In genomic region chr15:64334530-64334929, GRCh38 we compare ENCODE assay signal across 13 cellular contexts. TPM values are rescaled to one million over a fixed set of nuclear protein-coding genes. Genes with fewer than 3 reads are reported as not detected.
DNase-seq lines count a peak whose midpoint lies in the region; ATAC-seq, FAIRE-seq and TF ChIP-seq lines count a peak whose summit lies in the region.
"Had no signal": no experiment of that assay in that cellular context is flagged by ENCODE, and none has a peak within 500 bp of the region (broad histone marks: within the 10 kb centered on the region; RNA-seq: fewer than 3 reads in every experiment).

No MANE protein-coding gene starts in this region.

- no peak overlapping the region for H3K9ac ChIP-seq in GM12878 (ENCODE audit: control insufficient read depth, insufficient read depth, low read length)

- peak; percentile 10 for DNase-seq in activated CD4-positive, CD25-positive, alpha-beta regulatory T cell treated with anti-CD3 and anti-CD28 coated beads, Interleukin-2, amount 50 U/mL, for 16 hours (ENCODE audit: low read depth, low spot score)
- DNase-seq in activated CD4-positive, CD25-positive, alpha-beta regulatory T cell treated with anti-CD3 and anti-CD28 coated beads, Interleukin-2, amount 50 U/mL, for 72 hours: no peak
- no peak for DNase-seq in GM12878 (ENCODE audit: low read depth, low spot score)
- peak; percentile 19 for DNase-seq in stimulated activated CD4-positive, alpha-beta T cell treated with anti-CD3 and anti-CD28 coated beads, Interleukin-2, amount 100 ng/mL, for 4 hours (ENCODE audit: low read depth)
- DNase-seq in medulla oblongata (ENCODE audit: extremely low spot score): no peak

- H3K27me3 ChIP-seq in GM12878 (replicated peaks in 1 of 2; ENCODE audit: control insufficient read depth in 2 of 2, insufficient read depth in 2 of 2, low read length in 1 of 2): no peaks in the 10 kb centered on the region
- H3K27me3 ChIP-seq: adrenal gland, upper lobe of left lung had no signal

- POLR2A ChIA-PET in GM12878 (lab: Charles Lee): interaction anchor here (1.1 kb wide), 1 partner anchor 22 kb away, joined by 3 read pairs; the partner anchor contains the start of gene CSNK1G1

- no peaks in the 10 kb centered on the region; a peak in 1 of 4 replicates for H3K36me3 ChIP-seq in GM12878 (ENCODE audit: control insufficient read depth in 2 of 2, insufficient read depth in 2 of 2, low read length in 1 of 2)
- H3K36me3 ChIP-seq: adrenal gland, upper lobe of left lung had no signal

- H3K27ac ChIP-seq in GM12878 (ENCODE audit: control insufficient read depth, insufficient read depth): no peak overlapping the region
- H3K27ac ChIP-seq: adrenal gland, upper lobe of left lung had no signal

- no peak overlapping the region for H3K4me3 ChIP-seq in GM12878
- H3K4me3 ChIP-seq: adrenal gland, upper lobe of left lung had no signal

- FAIRE-seq in GM12878 (lab: Jason Lieb, UNC): no peak
- FAIRE-seq: GM19239, HepG2 had no signal

- CTCF ChIA-PET in GM12878 (lab: Yijun Ruan, JAX): interaction anchor here (0.9 to 2.4 kb wide), 6 partner anchors 9 to 394 kb away, joined by 3 to 9 read pairs (median 4); no protein-coding TSS in a partner anchor

- no peaks in the 10 kb centered on the region for H4K20me1 ChIP-seq in GM12878 (ENCODE audit: control insufficient read depth, insufficient read depth)

- no peak overlapping the region for H2AFZ ChIP-seq in GM12878 (ENCODE audit: control insufficient read depth, low read depth, low read length)

- BruUV-seq in GM12878 (replicated peaks; lab: Mats Ljungman, UMichigan): no TSS peak

- no peak for TF ChIP-seq POLR2A in GM12878 (IDR thresholded peaks at IDR 0.05; ENCODE audit: low read depth, low read length)

- TF ChIP-seq EP300 in GM12878 (IDR thresholded peaks at IDR 0.05; ENCODE audit: borderline replicate concordance in 1 of 2, control insufficient read depth in 1 of 2, low read depth in 2 of 2, low read length in 2 of 2): no peak

- no peak overlapping the region for H3K4me2 ChIP-seq in GM12878 (ENCODE audit: control insufficient read depth, insufficient read depth)

- in situ Hi-C loops in GM12878 (cut with MboI): no loop called here

- H3K9me3 ChIP-seq in GM12878 (replicated peaks; ENCODE audit: control insufficient read depth, insufficient read depth, low read length): no peaks in the 10 kb centered on the region; the same call in 2 of the 3 replicates
- H3K9me3 ChIP-seq: adrenal gland, upper lobe of left lung had no signal

- 93% methylated on average over 6 of the region's 6 CpGs for WGBS in GM12878 (ENCODE audit: insufficient coverage, insufficient replicate concordance, low lambda C conversion rate, missing lambda C conversion rate)

- peak in 1 of 3 experiments; percentile 20; a peak in 2 of 6 replicates for TF ChIP-seq CTCF in GM12878 (IDR thresholded peaks at IDR 0.05 in 2 of 3, conservative IDR thresholded peaks at IDR 0.05 in 1 of 3; ENCODE audit: control insufficient read depth in 2 of 3, extremely low read depth in 1 of 3, insufficient read depth in 1 of 3, low read depth in 3 of 3, low read length in 3 of 3)

- peak; percentile 45 to 75 for ATAC-seq in activated CD4-positive, CD25-positive, alpha-beta regulatory T cell treated with anti-CD3 and anti-CD28 coated beads, Interleukin-2, amount 50 U/mL, for 24 hours
- ATAC-seq in GM12878 (peak; percentile 75), GM18517 (IDR thresholded peaks at IDR 0.05; ENCODE audit: unreplicated experiment) (no peak), GM18519 (IDR thresholded peaks at IDR 0.05; ENCODE audit: low FRiP score, unreplicated experiment) (no peak)
- ATAC-seq: HepG2, SK-N-SH treated with all-trans-retinoic acid at 6 μM for 48 hours had no signal

- H3K79me2 ChIP-seq in GM12878 (ENCODE audit: control insufficient read depth, insufficient read depth, low read length): no peaks in the 10 kb centered on the region; the same call in none of the 2 replicates

- RAD21 ChIA-PET in GM12878 (lab: Charles Lee; ENCODE audit: unreplicated experiment): interaction anchor here (0.9 to 1.3 kb wide), 3 partner anchors 10 to 394 kb away, joined by 3 read pairs; no protein-coding TSS in a partner anchor

- H3K4me1 ChIP-seq in GM12878 (ENCODE audit: control insufficient read depth, insufficient read depth, low read length): no peaks in the 10 kb centered on the region
- H3K4me1 ChIP-seq: adrenal gland had no signal

- intact Hi-C loops in GM12878 (cut with micrococcal nuclease; ENCODE audit: unreplicated experiment): no loop called here

- TF ChIP-seq RAD21 in GM12878 (IDR thresholded peaks at IDR 0.05; ENCODE audit: insufficient read depth, low read depth, low read length): no peak

- SMC1A ChIA-PET in GM12878 (lab: Charles Lee; ENCODE audit: uncharacterized antibody, unreplicated experiment): interaction anchor here (0.9 to 2.5 kb wide), 10 partner anchors 10 to 393 kb away, joined by 3 to 6 read pairs (median 4); no protein-coding TSS in a partner anchor

TF ChIP-seq in GM12878, 131 proteins besides CTCF, POLR2A, EP300 and RAD21 (continues in another document):
- TF ChIP-seq SPI1 (IDR thresholded peaks at IDR 0.05; ENCODE audit: borderline replicate concordance, insufficient read depth, low read depth, low read length): no peak
- TF ChIP-seq BHLHE40 (IDR thresholded peaks at IDR 0.05; ENCODE audit: borderline replicate concordance in 1 of 2, low read depth in 2 of 2, low read length in 1 of 2): peak; percentile 24 to 73; a peak in 1 of 4 replicates
- no peak for TF ChIP-seq CBX3 (IDR thresholded peaks at IDR 0.05; ENCODE audit: borderline replicate concordance, low read depth)
- TF ChIP-seq, protein P1, sequence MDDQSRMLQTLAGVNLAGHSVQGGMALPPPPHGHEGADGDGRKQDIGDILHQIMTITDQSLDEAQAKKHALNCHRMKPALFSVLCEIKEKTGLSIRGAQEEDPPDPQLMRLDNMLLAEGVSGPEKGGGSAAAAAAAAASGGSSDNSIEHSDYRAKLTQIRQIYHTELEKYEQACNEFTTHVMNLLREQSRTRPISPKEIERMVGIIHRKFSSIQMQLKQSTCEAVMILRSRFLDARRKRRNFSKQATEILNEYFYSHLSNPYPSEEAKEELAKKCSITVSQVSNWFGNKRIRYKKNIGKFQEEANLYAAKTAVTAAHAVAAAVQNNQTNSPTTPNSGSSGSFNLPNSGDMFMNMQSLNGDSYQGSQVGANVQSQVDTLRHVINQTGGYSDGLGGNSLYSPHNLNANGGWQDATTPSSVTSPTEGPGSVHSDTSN (IDR thresholded peaks at IDR 0.05; ENCODE audit: insufficient replicate concordance, low read depth, low read length): peak; percentile 59

RNA-seq across cellular contexts. Expression of gene CSNK1G1, which starts 21.4 kb away (rescaled TPM):
- total RNA-seq in GM12878 (2013; cell fraction: nucleolus; rRNA removed): 102 and 112 TPM in 2 replicates
- 10.8 and 11.2 TPM in 2 replicates for total RNA-seq in GM12878 (2014; rRNA removed)
- total RNA-seq in GM12878 (2014; rRNA removed; fragmentation: Illumina TruSeq; extraction: Trizol): 18.0 and 18.2 TPM in 2 replicates
- 15.1 and 16.7 TPM in 2 replicates for total RNA-seq in GM12878 (2021)
- 5.5 TPM for polyA plus RNA-seq in GM12878 (2011; ENCODE audit: low read depth)
- 23.4 and 28.9 TPM in 2 replicates for polyA plus RNA-seq in GM12878 (2011; rRNA removed)
- 11.6 and 12.8 TPM in 2 replicates for polyA plus RNA-seq in GM12878 (2011; cell fraction: cytosol; rRNA removed)
- 14.2 and 14.8 TPM in 2 replicates for polyA plus RNA-seq in GM12878 (2011; cell fraction: nucleus; rRNA removed)
- 7.9 and 9.1 TPM in 2 replicates for polyA plus RNA-seq in GM12878 (2012)
- polyA plus RNA-seq in GM12878 (2014; fragmentation: Illumina TruSeq; extraction: Trizol): 13.9 and 14.0 TPM in 2 replicates
- 1 to 10 TPM; 6.1 to 6.2 TPM for polyA plus RNA-seq in GM12878 (2014; fragmentation: Nextera tagmentation; extraction: Ambion mirVana)
- 8.0 and 8.5 TPM in 2 replicates for polyA plus RNA-seq in GM12878 (2014; rRNA removed)
- polyA plus RNA-seq in GM12878 (2016; fragmentation: Nextera tagmentation; extraction: Ambion mirVana): 10 to 100 TPM; 19.8 to 21.2 TPM
- polyA minus RNA-seq in GM12878 (2011; rRNA and poly(A)+ RNA removed): 50.2 and 82.0 TPM in 2 replicates
- polyA minus RNA-seq in GM12878 (2011; cell fraction: cytosol; rRNA and poly(A)+ RNA removed): 16.1 and 16.8 TPM in 2 replicates
- polyA minus RNA-seq in GM12878 (2011; cell fraction: nucleus; rRNA and poly(A)+ RNA removed): 20.1 and 32.1 TPM in 2 replicates

RNA-seq across cellular contexts. Expression of gene PCLAF, which starts 46.7 kb away (rescaled TPM):
- 22.6 and 34.6 TPM in 2 replicates for total RNA-seq in GM12878 (2013; cell fraction: nucleolus; rRNA removed)
- total RNA-seq in GM12878 (2014; rRNA removed) (171 and 200 TPM in 2 replicates), GM12878 (2014; rRNA removed; fragmentation: Illumina TruSeq; extraction: Trizol) (79.0 and 80.1 TPM in 2 replicates), GM12878 (2021) (88.6 and 90.6 TPM in 2 replicates)
- polyA plus RNA-seq in GM12878 (2011; ENCODE audit: low read depth): 70.2 TPM
- polyA plus RNA-seq in GM12878 (2011; rRNA removed) (368 and 467 TPM in 2 replicates), GM12878 (2014; fragmentation: Illumina TruSeq; extraction: Trizol) (293 and 408 TPM in 2 replicates), GM12878 (2014; fragmentation: Nextera tagmentation; extraction: Ambion mirVana) (100 to 1,000 TPM; 508 to 627 TPM), GM12878 (2014; rRNA removed) (283 and 318 TPM in 2 replicates), GM12878 (2016; fragmentation: Nextera tagmentation; extraction: Ambion mirVana) (100 to 1,000 TPM; 376 to 393 TPM)
- 106 and 146 TPM in 2 replicates for polyA plus RNA-seq in GM12878 (2011; cell fraction: cytosol; rRNA removed)
- polyA plus RNA-seq in GM12878 (2011; cell fraction: nucleus; rRNA removed): 98.0 and 107 TPM in 2 replicates
- 112 and 155 TPM in 2 replicates for polyA plus RNA-seq in GM12878 (2012)
- 75.5 and 84.5 TPM in 2 replicates for polyA minus RNA-seq in GM12878 (2011; rRNA and poly(A)+ RNA removed)
- 13.6 and 24.7 TPM in 2 replicates for polyA minus RNA-seq in GM12878 (2011; cell fraction: cytosol; rRNA and poly(A)+ RNA removed)
- 20.6 and 34.7 TPM in 2 replicates for polyA minus RNA-seq in GM12878 (2011; cell fraction: nucleus; rRNA and poly(A)+ RNA removed)

RNA-seq across cellular contexts. Expression of gene TRIP4, which starts 53.1 kb away (rescaled TPM):
- 18.7 and 22.6 TPM in 2 replicates for total RNA-seq in GM12878 (2013; cell fraction: nucleolus; rRNA removed)
- total RNA-seq in GM12878 (2014; rRNA removed) (5.9 and 6.4 TPM in 2 replicates), GM12878 (2014; rRNA removed; fragmentation: Illumina TruSeq; extraction: Trizol) (11.8 and 12.4 TPM in 2 replicates), GM12878 (2021) (17.0 and 19.1 TPM in 2 replicates)
- polyA plus RNA-seq in GM12878 (2011; ENCODE audit: low read depth): 14.1 TPM
- polyA plus RNA-seq in GM12878 (2011; rRNA removed) (20.0 and 28.2 TPM in 2 replicates), GM12878 (2014; fragmentation: Illumina TruSeq; extraction: Trizol) (22.7 and 26.0 TPM in 2 replicates), GM12878 (2014; fragmentation: Nextera tagmentation; extraction: Ambion mirVana) (10 to 100 TPM; 20.0 to 23.8 TPM), GM12878 (2014; rRNA removed) (12.0 and 15.2 TPM in 2 replicates), GM12878 (2016; fragmentation: Nextera tagmentation; extraction: Ambion mirVana) (10 to 100 TPM; 24.1 to 24.5 TPM)
- 10.3 and 10.9 TPM in 2 replicates for polyA plus RNA-seq in GM12878 (2011; cell fraction: cytosol; rRNA removed)
- polyA plus RNA-seq in GM12878 (2011; cell fraction: nucleus; rRNA removed): 11.2 and 12.7 TPM in 2 replicates
- 15.0 and 18.2 TPM in 2 replicates for polyA plus RNA-seq in GM12878 (2012)
- polyA minus RNA-seq in GM12878 (2011; rRNA and poly(A)+ RNA removed): 14.0 and 15.4 TPM in 2 replicates
- polyA minus RNA-seq in GM12878 (2011; cell fraction: cytosol; rRNA and poly(A)+ RNA removed): 5.5 and 7.8 TPM in 2 replicates
- 8.8 and 27.6 TPM in 2 replicates for polyA minus RNA-seq in GM12878 (2011; cell fraction: nucleus; rRNA and poly(A)+ RNA removed)

Comparison
In these comparisons a context has a peak if more than half of its experiments do, and no peak if none do; other contexts are left out.
1. DNase-seq: peak in activated CD4-positive, CD25-positive, alpha-beta regulatory T cell treated with anti-CD3 and anti-CD28 coated beads, Interleukin-2, amount 50 U/mL, for 16 hours (single experiment) and stimulated activated CD4-positive, alpha-beta T cell treated with anti-CD3 and anti-CD28 coated beads, Interleukin-2, amount 100 ng/mL, for 4 hours (single experiment); none in activated CD4-positive, CD25-positive, alpha-beta regulatory T cell treated with anti-CD3 and anti-CD28 coated beads, Interleukin-2, amount 50 U/mL, for 72 hours (single experiment), GM12878 (single experiment) and medulla oblongata (single experiment).
2. ATAC-seq: peak in activated CD4-positive, CD25-positive, alpha-beta regulatory T cell treated with anti-CD3 and anti-CD28 coated beads, Interleukin-2, amount 50 U/mL, for 24 hours (2 of 2) and GM12878 (single experiment); none in GM18517 (single experiment) and GM18519 (single experiment).